Comparison of ENCODE assay signal across 1 cellular context in the genomic region with DNA sequence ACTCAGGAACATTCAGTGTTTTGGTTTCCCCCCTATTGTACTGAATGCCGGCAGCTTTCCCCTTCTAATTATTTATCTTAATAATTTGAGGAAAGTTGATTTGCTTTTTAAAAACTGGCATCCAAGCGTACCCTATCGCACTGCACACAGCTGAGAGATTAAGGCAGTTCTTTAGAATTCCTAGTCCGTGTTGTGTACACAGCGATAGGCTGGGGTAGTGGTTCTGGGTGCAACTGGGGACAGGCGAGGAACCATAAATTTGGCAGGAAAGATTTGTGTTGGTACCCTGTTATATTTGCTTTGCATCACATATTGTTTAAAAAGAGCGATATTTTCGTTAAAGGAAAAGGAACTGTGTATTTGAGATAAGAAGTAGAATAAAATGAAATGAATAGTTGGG.
TF ChIP-seq lines count a peak whose summit lies in the region.

No MANE protein-coding gene starts in this region.

TF ChIP-seq in GM23338, 12 proteins besides CTCF, POLR2A, EP300 and RAD21 (continued from another document):
- TF ChIP-seq, protein P1, sequence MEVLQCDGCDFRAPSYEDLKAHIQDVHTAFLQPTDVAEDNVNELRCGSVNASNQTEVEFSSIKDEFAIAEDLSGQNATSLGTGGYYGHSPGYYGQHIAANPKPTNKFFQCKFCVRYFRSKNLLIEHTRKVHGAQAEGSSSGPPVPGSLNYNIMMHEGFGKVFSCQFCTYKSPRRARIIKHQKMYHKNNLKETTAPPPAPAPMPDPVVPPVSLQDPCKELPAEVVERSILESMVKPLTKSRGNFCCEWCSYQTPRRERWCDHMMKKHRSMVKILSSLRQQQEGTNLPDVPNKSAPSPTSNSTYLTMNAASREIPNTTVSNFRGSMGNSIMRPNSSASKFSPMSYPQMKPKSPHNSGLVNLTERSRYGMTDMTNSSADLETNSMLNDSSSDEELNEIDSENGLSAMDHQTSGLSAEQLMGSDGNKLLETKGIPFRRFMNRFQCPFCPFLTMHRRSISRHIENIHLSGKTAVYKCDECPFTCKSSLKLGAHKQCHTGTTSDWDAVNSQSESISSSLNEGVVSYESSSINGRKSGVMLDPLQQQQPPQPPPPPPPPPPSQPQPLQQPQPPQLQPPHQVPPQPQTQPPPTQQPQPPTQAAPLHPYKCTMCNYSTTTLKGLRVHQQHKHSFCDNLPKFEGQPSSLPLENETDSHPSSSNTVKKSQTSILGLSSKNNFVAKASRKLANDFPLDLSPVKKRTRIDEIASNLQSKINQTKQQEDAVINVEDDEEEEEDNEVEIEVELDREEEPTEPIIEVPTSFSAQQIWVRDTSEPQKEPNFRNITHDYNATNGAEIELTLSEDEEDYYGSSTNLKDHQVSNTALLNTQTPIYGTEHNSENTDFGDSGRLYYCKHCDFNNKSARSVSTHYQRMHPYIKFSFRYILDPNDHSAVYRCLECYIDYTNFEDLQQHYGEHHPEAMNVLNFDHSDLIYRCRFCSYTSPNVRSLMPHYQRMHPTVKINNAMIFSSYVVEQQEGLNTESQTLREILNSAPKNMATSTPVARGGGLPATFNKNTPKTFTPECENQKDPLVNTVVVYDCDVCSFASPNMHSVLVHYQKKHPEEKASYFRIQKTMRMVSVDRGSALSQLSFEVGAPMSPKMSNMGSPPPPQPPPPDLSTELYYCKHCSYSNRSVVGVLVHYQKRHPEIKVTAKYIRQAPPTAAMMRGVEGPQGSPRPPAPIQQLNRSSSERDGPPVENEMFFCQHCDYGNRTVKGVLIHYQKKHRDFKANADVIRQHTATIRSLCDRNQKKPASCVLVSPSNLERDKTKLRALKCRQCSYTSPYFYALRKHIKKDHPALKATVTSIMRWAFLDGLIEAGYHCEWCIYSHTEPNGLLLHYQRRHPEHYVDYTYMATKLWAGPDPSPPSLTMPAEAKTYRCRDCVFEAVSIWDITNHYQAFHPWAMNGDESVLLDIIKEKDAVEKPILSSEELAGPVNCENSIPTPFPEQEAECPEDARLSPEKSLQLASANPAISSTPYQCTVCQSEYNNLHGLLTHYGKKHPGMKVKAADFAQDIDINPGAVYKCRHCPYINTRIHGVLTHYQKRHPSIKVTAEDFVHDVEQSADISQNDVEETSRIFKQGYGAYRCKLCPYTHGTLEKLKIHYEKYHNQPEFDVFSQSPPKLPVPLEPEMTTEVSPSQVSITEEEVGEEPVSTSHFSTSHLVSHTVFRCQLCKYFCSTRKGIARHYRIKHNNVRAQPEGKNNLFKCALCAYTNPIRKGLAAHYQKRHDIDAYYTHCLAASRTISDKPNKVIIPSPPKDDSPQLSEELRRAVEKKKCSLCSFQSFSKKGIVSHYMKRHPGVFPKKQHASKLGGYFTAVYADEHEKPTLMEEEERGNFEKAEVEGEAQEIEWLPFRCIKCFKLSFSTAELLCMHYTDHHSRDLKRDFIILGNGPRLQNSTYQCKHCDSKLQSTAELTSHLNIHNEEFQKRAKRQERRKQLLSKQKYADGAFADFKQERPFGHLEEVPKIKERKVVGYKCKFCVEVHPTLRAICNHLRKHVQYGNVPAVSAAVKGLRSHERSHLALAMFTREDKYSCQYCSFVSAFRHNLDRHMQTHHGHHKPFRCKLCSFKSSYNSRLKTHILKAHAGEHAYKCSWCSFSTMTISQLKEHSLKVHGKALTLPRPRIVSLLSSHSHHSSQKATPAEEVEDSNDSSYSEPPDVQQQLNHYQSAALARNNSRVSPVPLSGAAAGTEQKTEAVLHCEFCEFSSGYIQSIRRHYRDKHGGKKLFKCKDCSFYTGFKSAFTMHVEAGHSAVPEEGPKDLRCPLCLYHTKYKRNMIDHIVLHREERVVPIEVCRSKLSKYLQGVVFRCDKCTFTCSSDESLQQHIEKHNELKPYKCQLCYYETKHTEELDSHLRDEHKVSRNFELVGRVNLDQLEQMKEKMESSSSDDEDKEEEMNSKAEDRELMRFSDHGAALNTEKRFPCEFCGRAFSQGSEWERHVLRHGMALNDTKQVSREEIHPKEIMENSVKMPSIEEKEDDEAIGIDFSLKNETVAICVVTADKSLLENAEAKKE (CRISPR knock-in tag; IDR thresholded peaks at IDR 0.05), result no peak
- no peak for TF ChIP-seq EZH2 (IDR thresholded peaks at IDR 0.05; ENCODE audit: low read depth, unreplicated experiment)
- TF ChIP-seq NANOG (IDR thresholded peaks at IDR 0.05; ENCODE audit: borderline replicate concordance), result no peak
- TF ChIP-seq EZH2phosphoT487 (IDR thresholded peaks at IDR 0.05; ENCODE audit: unreplicated experiment), result no peak
- TF ChIP-seq STAT1 (IDR thresholded peaks at IDR 0.05; ENCODE audit: unreplicated experiment), result no peak
- no peak for TF ChIP-seq ZNF114 (CRISPR knock-in tag; IDR thresholded peaks at IDR 0.05)
- TF ChIP-seq ETS1 (IDR thresholded peaks at IDR 0.05), result no peak
- TF ChIP-seq REST (IDR thresholded peaks at IDR 0.05; ENCODE audit: unreplicated experiment), result no peak
- TF ChIP-seq ZNF331 (CRISPR knock-in tag; IDR thresholded peaks at IDR 0.05; ENCODE audit: low read depth), result no peak
- TF ChIP-seq JUNB (IDR thresholded peaks at IDR 0.05; ENCODE audit: unreplicated experiment), result no peak
